11 cellular contexts compared by ENCODE assay signal in the genomic region with DNA sequence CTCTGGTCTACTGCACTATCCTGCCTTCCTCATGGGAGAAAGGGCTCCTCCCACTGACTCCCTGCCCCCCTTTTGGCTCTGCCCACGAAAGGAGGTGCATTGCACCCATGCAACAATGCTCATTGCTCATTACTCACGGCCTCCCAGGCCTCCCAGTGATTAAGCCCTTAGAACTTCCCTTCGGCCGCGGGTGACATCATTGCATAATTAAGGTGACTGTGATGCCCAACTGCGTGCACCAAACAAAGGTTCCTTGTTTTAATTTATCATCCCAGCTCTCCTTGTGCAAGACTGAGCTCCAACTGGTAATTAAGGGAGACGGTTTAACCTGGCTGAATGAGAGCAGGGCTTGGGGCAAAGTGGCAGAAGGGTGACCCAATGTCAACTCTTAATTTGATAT.
DNase-seq lines count a peak whose midpoint lies in the region; FAIRE-seq and TF ChIP-seq lines count a peak whose summit lies in the region.
"Had no signal": no experiment of that assay in that cellular context is flagged by ENCODE, and none has a peak within 500 bp of the region (broad histone marks: within the 10 kb centered on the region; RNA-seq: fewer than 3 reads in every experiment).

No MANE protein-coding gene starts in this region.

- no peak overlapping the region for H4K8ac ChIP-seq in H1 (ENCODE audit: extremely low read depth, insufficient read depth, low read length)

- peaks cover 7% of the 10 kb centered on the region for H3K4me1 Mint-ChIP-seq in nephron progenitor cell

- H3K9ac ChIP-seq in H1 (replicated peaks in 1 of 4; ENCODE audit: extremely low read depth in 1 of 4, low read depth in 3 of 4, low read length in 3 of 4) = no peak overlapping the region

- no peak overlapping the region for H2BK20ac ChIP-seq in H1 (ENCODE audit: low read length)

- no peaks in the 10 kb centered on the region for H3K27me3 Mint-ChIP-seq in nephron progenitor cell (ENCODE audit: low read depth, poor library complexity)

- H3K4me1 ChIP-seq in H1 (replicated peaks in 1 of 4; ENCODE audit: control insufficient read depth in 3 of 4, insufficient read depth in 4 of 4, low read length in 3 of 4) = peaks cover 0 to 2% (median 0%) of the 10 kb centered on the region in 4 experiments; a peak in 3 of 7 replicates

- no peak overlapping the region for H2BK5ac ChIP-seq in H1 (ENCODE audit: low read depth, low read length)

- H3K4me3 ChIP-seq in H1 (ENCODE audit: extremely low read depth in 1 of 4, insufficient read depth in 2 of 4, low read depth in 3 of 4, low read length in 4 of 4) = no peak overlapping the region

- 83% methylated on average over 7 of the region's 7 CpGs; no CpG with 5 or more reads in 1 of the 2 experiments for WGBS in H1 (ENCODE audit: extremely low coverage in 1 of 2, insufficient coverage in 1 of 2, insufficient read length in 1 of 2, insufficient replicate concordance in 2 of 2, low coverage in 1 of 2, low lambda C conversion rate in 2 of 2, missing lambda C conversion rate in 1 of 2), 2 experiments

- H3K4ac ChIP-seq in H1 (replicated peaks; ENCODE audit: insufficient read length, low read depth, low read length) = no peak overlapping the region

- peaks cover 16% of the 10 kb centered on the region for H3K9me3 Mint-ChIP-seq in nephron progenitor cell

- H3K14ac ChIP-seq in H1 (ENCODE audit: insufficient read length) = no peak overlapping the region

- TF ChIP-seq CTCF in H1 (IDR thresholded peaks at IDR 0.05; ENCODE audit: control extremely low read depth in 1 of 3, insufficient read depth in 1 of 3, low read depth in 1 of 3, low read length in 3 of 3) (no peak), nephron progenitor cell (IDR thresholded peaks at IDR 0.05) (no peak)

- peaks cover 0 to 4% of the 10 kb centered on the region in 2 experiments for H4K20me1 ChIP-seq in H1 (replicated peaks in 1 of 2; ENCODE audit: control insufficient read depth in 1 of 2, insufficient read depth in 2 of 2, low read length in 2 of 2)

- no peaks in the 10 kb centered on the region for H3K9me3 ChIP-seq in H1 (ENCODE audit: insufficient read depth in 2 of 2, low read depth in 1 of 2, low read length in 1 of 2)

- FAIRE-seq in H1 (lab: Jason Lieb, UNC) = no peak

- H2AK5ac ChIP-seq in H1 (ENCODE audit: low read depth, low read length) = no peak overlapping the region

- H3K36me3 Mint-ChIP-seq in nephron progenitor cell (ENCODE audit: low read depth) = no peaks in the 10 kb centered on the region
- H3K36me3 Mint-ChIP-seq: activated naive CD8-positive, alpha-beta T cell had no signal

- 0 out of 2 replicates have a peak overlapping the region, but pooled peaks have one; percentile 27 for H2AFZ ChIP-seq in H1 (ENCODE audit: low read length)

- no peak overlapping the region for H2BK12ac ChIP-seq in H1 (ENCODE audit: low read depth, low read length)

- H3K56ac ChIP-seq in H1 (replicated peaks; ENCODE audit: insufficient read length, low read depth, low read length) = no peak overlapping the region

- no peak overlapping the region for H3K4me2 ChIP-seq in H1 (ENCODE audit: insufficient read depth in 1 of 2, low read depth in 2 of 2, low read length in 2 of 2)

- no peaks in the 10 kb centered on the region for H3K27me3 ChIP-seq in H1 (replicated peaks in 1 of 4; ENCODE audit: control insufficient read depth in 3 of 4, extremely low read depth in 1 of 4, insufficient read depth in 3 of 4, low read length in 3 of 4)

- TF ChIP-seq EP300 in H1 (IDR thresholded peaks at IDR 0.05; ENCODE audit: borderline replicate concordance in 1 of 2, low read depth in 2 of 2, low read length in 2 of 2) = no peak

- DNase-seq in EL = peak; percentile 94
- DNase-seq in NCI-H774 (lab: John Stamatoyannopoulos, UW) = peak; percentile 1
- peak in 1 of 2 experiments; percentile 7 for DNase-seq in H1 (ENCODE audit: low read depth in 1 of 2, low spot score in 2 of 2)
- DNase-seq in nephron progenitor cell = no peak
- DNase-seq in GM19238 (ENCODE audit: insufficient read length, low spot score) = no peak
- no peak for DNase-seq in activated CD4-positive, alpha-beta T cell treated with anti-CD3 and anti-CD28 coated beads for 4 hours
- DNase-seq in epidermal melanocyte (ENCODE audit: insufficient read length, low spot score) = no peak
- DNase-seq in NCI-H146 (lab: John Stamatoyannopoulos, UW) = no peak
- DNase-seq: GDM1, GOT3 had no signal

- H2BK120ac ChIP-seq in H1 (replicated peaks; ENCODE audit: low read depth, low read length) = no peak overlapping the region

- H4K91ac ChIP-seq in H1 (replicated peaks; ENCODE audit: insufficient read length, low read length) = no peak overlapping the region

- no peak for TF ChIP-seq RAD21 in H1 (IDR thresholded peaks at IDR 0.05 in 1 of 2, conservative IDR thresholded peaks at IDR 0.05 in 1 of 2; ENCODE audit: low read depth in 2 of 2, low read length in 2 of 2)

- no peak overlapping the region for H3K23ac ChIP-seq in H1 (ENCODE audit: insufficient read length)

- no peak overlapping the region for H3K18ac ChIP-seq in H1 (ENCODE audit: extremely low read depth, low read length)

- no peak for TF ChIP-seq POLR2A in H1 (IDR thresholded peaks at IDR 0.05; ENCODE audit: control extremely low read depth in 1 of 2, low read depth in 2 of 2, low read length in 2 of 2)

- H2BK15ac ChIP-seq in H1 (ENCODE audit: low read length) = no peak overlapping the region

- H3K4me3 Mint-ChIP-seq in nephron progenitor cell = no peak overlapping the region
- H3K4me3 Mint-ChIP-seq: activated naive CD8-positive, alpha-beta T cell had no signal

- POLR2A ChIA-PET in H1 (lab: Charles Lee; ENCODE audit: partially characterized antibody) = interaction anchor here (0.7 kb wide), 1 partner anchor 123 kb away, joined by 3 read pairs; no protein-coding TSS in a partner anchor

- H3K27ac ChIP-seq in H1 (ENCODE audit: low read depth, low read length) = no peak overlapping the region

- H3K79me2 ChIP-seq in H1 (ENCODE audit: control insufficient read depth in 1 of 2, insufficient read depth in 2 of 2, low read length in 2 of 2) = no peaks in the 10 kb centered on the region

- no peaks in the 10 kb centered on the region for H3K36me3 ChIP-seq in H1 (ENCODE audit: control insufficient read depth in 2 of 4, insufficient read depth in 4 of 4, low read length in 3 of 4)

- CTCF ChIA-PET in H1 (lab: Charles Lee; ENCODE audit: partially characterized antibody) = no interaction called here

- H3K79me1 ChIP-seq in H1 (ENCODE audit: low read depth, low read length) = no peaks in the 10 kb centered on the region

- H4K5ac ChIP-seq in H1 (ENCODE audit: insufficient read length, low read depth, low read length) = no peak overlapping the region

- peak overlapping the region; percentile 32 for H3K27ac Mint-ChIP-seq in nephron progenitor cell
- H3K27ac Mint-ChIP-seq: activated naive CD8-positive, alpha-beta T cell had no signal

- peaks cover 5% of the 10 kb centered on the region; the same call in 1 of the 2 replicates for H3K23me2 ChIP-seq in H1 (ENCODE audit: low read depth, low read length)

TF ChIP-seq in H1, 55 proteins besides CTCF, POLR2A, EP300 and RAD21:
- TF ChIP-seq KDM4A (IDR thresholded peaks at IDR 0.05; ENCODE audit: low read depth, low read length, severe bottlenecking) (no peak), SUZ12 (IDR thresholded peaks at IDR 0.05; ENCODE audit: low read length) (no peak), BRCA1 (IDR thresholded peaks at IDR 0.05; ENCODE audit: low read depth, low read length) (no peak), CTBP2 (IDR thresholded peaks at IDR 0.05; ENCODE audit: borderline replicate concordance, insufficient read depth, insufficient read length, low read length) (no peak), EGR1 (IDR thresholded peaks at IDR 0.05; ENCODE audit: borderline replicate concordance, low read depth, low read length) (no peak)

Comparison
In these comparisons a context has a peak if more than half of its experiments do, and no peak if none do; other contexts are left out.
1. DNase-seq: peak in EL (single experiment) and NCI-H774 (single experiment); none in nephron progenitor cell (single experiment), GM19238 (single experiment), activated CD4-positive, alpha-beta T cell treated with anti-CD3 and anti-CD28 coated beads for 4 hours (0 of 2), epidermal melanocyte (single experiment) and NCI-H146 (single experiment).